ENCODE assay signal across 13 cellular contexts in genomic region chr3:134918448-134918847, GRCh38.
DNase-seq lines count a peak whose midpoint lies in the region; ATAC-seq and TF ChIP-seq lines count a peak whose summit lies in the region.
"Had no signal": no experiment of that assay in that cellular context is flagged by ENCODE, and none has a peak within 500 bp of the region (broad histone marks: within the 10 kb centered on the region; RNA-seq: fewer than 3 reads in every experiment).

No MANE protein-coding gene starts in this region.

- H3K4me3 ChIP-seq in psoas muscle, result no peak overlapping the region

- intact Hi-C loops in psoas muscle (cut with DNase I), result no loop called here

- no peaks in the 10 kb centered on the region for H3K4me1 ChIP-seq in psoas muscle

- WGBS in psoas muscle, 3 donors, result 0 to 81% (median 50%) methylated on average over 1 of the region's 1 CpG

- no peaks in the 10 kb centered on the region for H3K36me3 ChIP-seq in psoas muscle (ENCODE audit: insufficient read depth in 1 of 2, low read depth in 1 of 2)

- DNase-seq in GM13977 (ENCODE audit: low spot score) (peak; percentile 33), D341Med (ENCODE audit: low spot score) (no peak), psoas muscle (no peak), SK-N-DZ (ENCODE audit: low spot score) (no peak), SW480 (ENCODE audit: low spot score) (no peak)
- DNase-seq: AML-193; NCI-H524; stimulated activated CD4-positive, alpha-beta T cell treated with anti-CD3 and anti-CD28 coated beads, Interleukin-2, amount 100 ng/mL, for 24 hours; T-helper 17 cell had no signal

- no peak for TF ChIP-seq CTCF in GM13977 (IDR thresholded peaks at IDR 0.05; ENCODE audit: extremely low read depth, insufficient read depth, missing control alignments)
- TF ChIP-seq CTCF in psoas muscle (IDR thresholded peaks at IDR 0.05), result no peak

- no peaks in the 10 kb centered on the region for H3K27me3 ChIP-seq in psoas muscle (ENCODE audit: insufficient read depth in 3 of 3, low read length in 2 of 3)

- H3K9me3 ChIP-seq in psoas muscle, result no peaks in the 10 kb centered on the region

- in situ Hi-C loops in GM13977 (cut with MboI; ENCODE audit: low pct_unique_long_range_greater_than_20kb, low sequenced_read_pairs, unreplicated experiment), result no loop called here

- peak; percentile 83 for ATAC-seq in GM19397 (IDR thresholded peaks at IDR 0.05; ENCODE audit: unreplicated experiment)
- peak; percentile 96 for ATAC-seq in HG02870 (IDR thresholded peaks at IDR 0.05; ENCODE audit: unreplicated experiment)
- ATAC-seq in HG03565 (IDR thresholded peaks at IDR 0.05; ENCODE audit: unreplicated experiment), result peak; percentile 93
- ATAC-seq in psoas muscle, result no peak
- ATAC-seq: T-helper 17 cell had no signal

- H3K27ac ChIP-seq in psoas muscle, result no peak overlapping the region
- H3K27ac ChIP-seq: epithelial cell of prostate had no signal

Comparison
In these comparisons a context has a peak if more than half of its experiments do, and no peak if none do; other contexts are left out.
1. ATAC-seq: peak in GM19397 (single experiment), HG02870 (single experiment) and HG03565 (single experiment); none in psoas muscle (0 of 4).